11 cellular contexts compared by ENCODE assay signal in the genomic region with DNA sequence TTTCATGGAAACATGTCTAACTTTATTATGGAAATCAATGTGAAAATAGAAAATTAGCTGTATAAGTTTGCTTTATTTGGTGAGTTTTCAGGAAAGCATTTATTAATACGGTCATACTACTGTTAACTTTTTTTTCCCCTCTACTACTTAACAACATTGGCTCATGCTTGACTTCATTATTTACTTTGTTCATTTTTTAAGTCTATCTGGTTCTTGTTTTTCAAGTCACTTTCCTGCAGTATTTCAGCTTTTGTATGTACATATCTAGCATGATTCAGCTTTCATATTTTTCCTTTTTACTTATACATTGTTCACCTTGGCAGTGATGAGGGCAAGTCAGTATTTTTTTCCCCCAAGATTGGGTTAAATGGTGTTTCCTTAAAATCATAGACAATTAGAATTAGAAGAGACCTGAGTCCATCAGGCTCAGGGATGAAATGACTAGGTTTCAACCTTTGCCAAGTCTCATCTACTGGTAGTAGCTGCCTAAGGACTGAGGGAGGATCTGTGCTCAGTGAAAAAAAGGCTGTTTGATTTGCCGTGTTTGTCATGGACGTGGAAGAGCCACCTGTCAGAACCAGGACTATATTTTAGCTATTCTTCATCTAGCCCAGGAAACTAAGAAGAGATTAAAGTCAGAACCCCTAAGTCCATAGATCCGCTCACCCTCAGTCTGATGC. TPM values are rescaled to one million over a fixed set of nuclear protein-coding genes. Genes with fewer than 3 reads are reported as not detected.
DNase-seq lines count a peak whose midpoint lies in the region; ATAC-seq, FAIRE-seq and TF ChIP-seq lines count a peak whose summit lies in the region.
"Had no signal": no experiment of that assay in that cellular context is flagged by ENCODE, and none has a peak within 500 bp of the region (broad histone marks: within the 10 kb centered on the region; RNA-seq: fewer than 3 reads in every experiment).

No MANE protein-coding gene starts in this region.

- H3K4me3 ChIP-seq in right cardiac atrium (ENCODE audit: low read length) (no peak overlapping the region), right atrium auricular region (no peak overlapping the region), K562 (no peak overlapping the region), vagina (no peak overlapping the region)

- POLR2A ChIA-PET in K562 (lab: Yijun Ruan, JAX) (interaction anchor here (0.9 to 3.7 kb wide), 4 partner anchors 9 to 73 kb away, joined by 4 to 30 read pairs (median 5); a partner anchor contains a TSS), WTC11 (lab: Charles Lee) (interaction anchor here (1.2 kb wide), 1 partner anchor 38 kb away, joined by 3 read pairs; no protein-coding TSS in a partner anchor)

- H4K20me1 ChIP-seq in K562 (replicated peaks; ENCODE audit: control insufficient read depth, insufficient read depth, low read length), result peaks cover 16% of the 10 kb centered on the region

- H3K4me2 ChIP-seq in K562 (ENCODE audit: insufficient read depth, low read length), result no peak overlapping the region

- BruUV-seq in K562 (replicated peaks; lab: Mats Ljungman, UMichigan), result no TSS peak

- in situ Hi-C loops in K562 (cut with MboI), result no loop called here

- CTCF ChIA-PET in K562 (lab: Yijun Ruan, JAX; ENCODE audit: low intra/inter-chr PET ratio) (no interaction called here), WTC11 (lab: Charles Lee) (interaction anchor here (0.8 kb wide), 1 partner anchor 61 kb away, joined by 4 read pairs; no protein-coding TSS in a partner anchor)

- TF ChIP-seq EP300 in K562 (IDR thresholded peaks at IDR 0.05; ENCODE audit: low read length), result no peak

- TF ChIP-seq POLR2A in K562 (conservative IDR thresholded peaks at IDR 0.05) (no peak), vagina (IDR thresholded peaks at IDR 0.05) (no peak)

- WGBS in right cardiac atrium, result 63% methylated on average over 4 of the region's 4 CpGs
- WGBS in K562 (ENCODE audit: insufficient coverage, low coverage, missing lambda C conversion rate), result 72% methylated on average over 4 of the region's 4 CpGs

- intact Hi-C loops in right cardiac atrium (cut with DNase I) (no loop called here), K562 (cut with micrococcal nuclease) (no loop called here), vagina (cut with DNase I) (no loop called here)

- no peaks in the 10 kb centered on the region for H3K27me3 Mint-ChIP-seq in WTC11 (ENCODE audit: low read depth)

- no peaks in the 10 kb centered on the region for H3K9me3 ChIP-seq in right cardiac atrium (ENCODE audit: control insufficient read depth, low read length)
- no peaks in the 10 kb centered on the region for H3K9me3 ChIP-seq in right atrium auricular region
- no peaks in the 10 kb centered on the region for H3K9me3 ChIP-seq in K562 (replicated peaks; ENCODE audit: control insufficient read depth, insufficient read depth, low read depth, low read length)
- H3K9me3 ChIP-seq in vagina, result no peaks in the 10 kb centered on the region

- ATAC-seq in right cardiac atrium (no peak), K562 (no peak), HG03097 (IDR thresholded peaks at IDR 0.05; ENCODE audit: low FRiP score, unreplicated experiment) (no peak), WTC11 (no peak)
- ATAC-seq: left colon had no signal

- H3K27ac ChIP-seq in right cardiac atrium (ENCODE audit: low read length) (peak overlapping the region; percentile 21), right atrium auricular region (no peak overlapping the region), K562 (ENCODE audit: extremely low read depth, low read depth, low read length) (no peak overlapping the region), vagina (peak overlapping the region; percentile 65)

- TF ChIP-seq RAD21 in K562 (CRISPR knock-in tag; conservative IDR thresholded peaks at IDR 0.05 in 1 of 2, IDR thresholded peaks at IDR 0.05 in 1 of 2), result no peak

- peaks cover 23% of the 10 kb centered on the region for H3K4me1 ChIP-seq in right cardiac atrium (ENCODE audit: control insufficient read depth, insufficient read depth, low read length)
- H3K4me1 ChIP-seq in right atrium auricular region, result peaks cover 0 to 81% of the 10 kb centered on the region in 2 donors
- H3K4me1 ChIP-seq in K562 (replicated peaks in 1 of 2; ENCODE audit: control insufficient read depth in 2 of 2, insufficient read depth in 2 of 2, low read length in 2 of 2), result peaks cover 4 to 52% of the 10 kb centered on the region in 2 experiments
- peaks cover 91% of the 10 kb centered on the region for H3K4me1 ChIP-seq in vagina

- no peak for TF ChIP-seq CTCF in right atrium auricular region (IDR thresholded peaks at IDR 0.05)
- no peak for TF ChIP-seq CTCF in K562 (IDR thresholded peaks at IDR 0.05 in 2 of 3, conservative IDR thresholded peaks at IDR 0.05 in 1 of 3; ENCODE audit: insufficient read depth in 2 of 3, low read depth in 1 of 3, low read length in 3 of 3)
- TF ChIP-seq CTCF in vagina (IDR thresholded peaks at IDR 0.05), result no peak
- TF ChIP-seq CTCF in WTC11 (IDR thresholded peaks at IDR 0.05), result no peak

- peaks cover 94% of the 10 kb centered on the region for H3K79me2 ChIP-seq in K562 (ENCODE audit: control insufficient read depth, insufficient read depth, low read length)

- H3K36me3 ChIP-seq in right atrium auricular region (no peaks in the 10 kb centered on the region), K562 (ENCODE audit: control insufficient read depth, insufficient read depth, low read length) (no peaks in the 10 kb centered on the region), vagina (no peaks in the 10 kb centered on the region)

- no peak for DNase-seq in right cardiac atrium
- no peak for DNase-seq in right atrium auricular region (ENCODE audit: low spot score)
- no peak for DNase-seq in K562 (ENCODE audit: extremely low read depth in 1 of 4, low spot score in 3 of 4)
- DNase-seq in lung microvascular endothelial cell (ENCODE audit: low read depth in 2 of 2), result peak; percentile 24 to 33
- DNase-seq in vagina (ENCODE audit: extremely low spot score in 2 of 2), result no peak
- no peak for DNase-seq in WTC11 (ENCODE audit: low spot score)
- no peak for DNase-seq in stimulated activated CD4-positive, alpha-beta T cell treated with anti-CD3 and anti-CD28 coated beads, Interleukin-15, amount 100 ng/mL, for 24 hours
- DNase-seq: activated CD8-positive, alpha-beta memory T cell treated with anti-CD3 and anti-CD28 coated beads for 24 hours; left colon had no signal

- H3K9me3 Mint-ChIP-seq in WTC11, result no peaks in the 10 kb centered on the region

- no peak overlapping the region for H3K27ac Mint-ChIP-seq in WTC11

- H3K4me3 Mint-ChIP-seq in WTC11, result no peak overlapping the region

- no peaks in the 10 kb centered on the region for H3K9me1 ChIP-seq in K562 (ENCODE audit: control insufficient read depth, insufficient read depth, low read length)

- H2AFZ ChIP-seq in K562 (ENCODE audit: low read depth, low read length), result no peak overlapping the region

- H3K4me1 Mint-ChIP-seq in WTC11, result peaks cover 56% of the 10 kb centered on the region

- H3K27me3 ChIP-seq in right cardiac atrium (ENCODE audit: control insufficient read depth, insufficient read depth) (no peaks in the 10 kb centered on the region), right atrium auricular region (no peaks in the 10 kb centered on the region), K562 (ENCODE audit: control insufficient read depth in 2 of 2, insufficient read depth in 2 of 2, low read length in 2 of 2) (no peaks in the 10 kb centered on the region), vagina (no peaks in the 10 kb centered on the region)

- H3K36me3 Mint-ChIP-seq in WTC11, result no peaks in the 10 kb centered on the region

- peak; percentile 37 for FAIRE-seq in K562 (lab: Jason Lieb, UNC)
- FAIRE-seq: H1 had no signal

- no peak overlapping the region for H3K9ac ChIP-seq in K562 (ENCODE audit: insufficient read depth in 1 of 2, low read depth in 2 of 2, low read length in 2 of 2)

TF ChIP-seq in K562, 482 proteins besides CTCF, POLR2A, EP300 and RAD21 (continues in another document):
- TF ChIP-seq, protein P1, sequence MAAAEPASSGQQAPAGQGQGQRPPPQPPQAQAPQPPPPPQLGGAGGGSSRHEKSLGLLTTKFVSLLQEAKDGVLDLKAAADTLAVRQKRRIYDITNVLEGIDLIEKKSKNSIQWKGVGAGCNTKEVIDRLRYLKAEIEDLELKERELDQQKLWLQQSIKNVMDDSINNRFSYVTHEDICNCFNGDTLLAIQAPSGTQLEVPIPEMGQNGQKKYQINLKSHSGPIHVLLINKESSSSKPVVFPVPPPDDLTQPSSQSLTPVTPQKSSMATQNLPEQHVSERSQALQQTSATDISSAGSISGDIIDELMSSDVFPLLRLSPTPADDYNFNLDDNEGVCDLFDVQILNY (CRISPR knock-in tag; IDR thresholded peaks at IDR 0.05), result no peak

TF ChIP-seq in WTC11, 78 proteins besides CTCF, POLR2A, EP300 and RAD21 (continues in another document):
- TF ChIP-seq ZNF263 (CRISPR knock-in tag; IDR thresholded peaks at IDR 0.05; ENCODE audit: low read depth) (no peak), CBFB (CRISPR knock-in tag; IDR thresholded peaks at IDR 0.05; ENCODE audit: low read depth) (no peak), JUN (CRISPR knock-in tag; IDR thresholded peaks at IDR 0.05) (no peak), SMAD3 (CRISPR knock-in tag; IDR thresholded peaks at IDR 0.05; ENCODE audit: borderline replicate concordance) (no peak)

RNA-seq across cellular contexts. Expression of a gene that starts 15.4 kb away (rescaled TPM):
- total RNA-seq in right cardiac atrium (10 to 100 TPM; 23.1 to 29.8 (median 25.5) TPM), right atrium auricular region (10 to 100 TPM; 18.7 to 19.7 TPM), K562 (2014; rRNA removed) (30.9 and 34.5 TPM in 2 replicates), K562 (2014; rRNA removed; fragmentation: Illumina TruSeq; extraction: Trizol) (39.4 and 40.8 TPM in 2 replicates), K562 (2015; rRNA removed; fragmentation: Illumina TruSeq; extraction: Trizol) (44.0 and 44.4 TPM in 2 replicates), K562 (2021) (42.7 and 45.0 TPM in 2 replicates), lung microvascular endothelial cell (42.3 and 57.1 TPM in 2 replicates), vagina (28.5 TPM), WTC11 (2021) (37.0 to 40.6 TPM (median 38.8 TPM) in 3 replicates)
- polyA plus RNA-seq in right cardiac atrium (31.4 TPM), K562 (2011; rRNA removed) (20.0 and 26.4 TPM in 2 replicates), K562 (2014; fragmentation: Illumina TruSeq; extraction: Trizol) (26.3 and 30.9 TPM in 2 replicates), K562 (2014; fragmentation: Nextera tagmentation; extraction: Ambion mirVana) (10 to 100 TPM in 1 of 2 experiments, 1 to 10 TPM in 1; 6.8 to 12.0 TPM), K562 (2014; rRNA removed) (21.1 and 22.6 TPM in 2 replicates)
- 24.8 and 43.8 TPM in 2 replicates for total RNA-seq in K562 (2011; cell fraction: chromatin; rRNA removed; ENCODE audit: low replicate concordance)
- 10.7 and 12.5 TPM in 2 replicates for total RNA-seq in K562 (2011; cell fraction: nucleolus; rRNA removed)
- total RNA-seq in K562 (2011; cell fraction: nucleoplasm; rRNA removed), result 21.0 and 49.5 TPM in 2 replicates
- polyA plus RNA-seq in K562 (2011; cell fraction: cytosol; rRNA removed), result 4.8 and 10.4 TPM in 2 replicates
- 11.4 and 14.8 TPM in 2 replicates for polyA plus RNA-seq in K562 (2011; cell fraction: nucleus; rRNA removed)
- polyA plus RNA-seq in K562 (2012), result 14.0 and 15.3 TPM in 2 replicates
- 40.7 and 47.9 TPM in 2 replicates for polyA minus RNA-seq in K562 (2011; rRNA and poly(A)+ RNA removed)
- polyA minus RNA-seq in K562 (2011; cell fraction: cytosol; rRNA and poly(A)+ RNA removed), result 9.8 and 14.3 TPM in 2 replicates
- polyA minus RNA-seq in K562 (2011; cell fraction: nucleus; rRNA and poly(A)+ RNA removed), result 7.5 and 10.4 TPM in 2 replicates

Comparison
In these comparisons a context has a peak if more than half of its experiments do, and no peak if none do; other contexts are left out.
1. H3K27ac ChIP-seq: peak in right cardiac atrium (single experiment) and vagina (single experiment); none in right atrium auricular region (0 of 2) and K562 (single experiment).
2. DNase-seq: peak in lung microvascular endothelial cell (2 of 2); none in right cardiac atrium (0 of 3), right atrium auricular region (single experiment), K562 (0 of 4), vagina (0 of 2), WTC11 (single experiment) and stimulated activated CD4-positive, alpha-beta T cell treated with anti-CD3 and anti-CD28 coated beads, Interleukin-15, amount 100 ng/mL, for 24 hours (single experiment).